In the genomic region with DNA sequence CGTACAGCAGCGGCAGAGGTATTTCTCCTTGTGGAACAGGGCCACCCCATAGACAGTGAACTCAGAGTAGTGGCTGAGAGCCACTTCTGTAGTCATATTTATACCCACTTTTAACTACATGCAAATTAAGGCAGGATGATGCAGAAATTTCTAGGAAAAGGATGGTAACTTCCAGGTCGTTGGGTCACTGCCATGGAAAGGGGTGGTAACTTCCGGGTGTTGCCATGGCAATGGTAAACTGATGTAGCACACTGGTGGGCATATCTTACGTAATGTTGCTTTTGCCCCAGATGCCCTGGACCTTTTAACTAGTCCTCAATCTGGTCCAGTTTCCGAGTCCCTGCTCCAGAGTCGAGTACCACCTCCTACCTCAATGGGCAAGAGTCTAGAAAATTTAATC, we compare ENCODE assay signal across 24 cellular contexts.
DNase-seq lines count a peak whose midpoint lies in the region; ATAC-seq, FAIRE-seq and TF ChIP-seq lines count a peak whose summit lies in the region.
"Had no signal": no experiment of that assay in that cellular context is flagged by ENCODE, and none has a peak within 500 bp of the region (broad histone marks: within the 10 kb centered on the region; RNA-seq: fewer than 3 reads in every experiment).

No MANE protein-coding gene starts in this region.

- no peaks in the 10 kb centered on the region for H3K9me3 Mint-ChIP-seq in GM23338
- H3K9me3 Mint-ChIP-seq: CD4-positive, alpha-beta T cell; CD8-positive, alpha-beta T cell had no signal

- no peaks in the 10 kb centered on the region for H3K27me3 ChIP-seq in GM23338 (ENCODE audit: insufficient read depth)
- H3K27me3 ChIP-seq in K562 (ENCODE audit: control insufficient read depth in 2 of 2, insufficient read depth in 2 of 2, low read length in 2 of 2): no peaks in the 10 kb centered on the region
- H3K27me3 ChIP-seq in neuron (ENCODE audit: insufficient read depth, low read length): no peaks in the 10 kb centered on the region
- no peaks in the 10 kb centered on the region for H3K27me3 ChIP-seq in gastroesophageal sphincter
- H3K27me3 ChIP-seq: BLaER1 treated with 17β-estradiol and CSF1 and Interleukin-3, amounts not matched to agents 10 nM and 100 nM had no signal

- BruUV-seq in K562 (replicated peaks; lab: Mats Ljungman, UMichigan): no TSS peak

- peaks cover 6% of the 10 kb centered on the region; the same call in 1 of the 2 replicates for H3K4me1 ChIP-seq in GM23338 (ENCODE audit: insufficient read depth)
- H3K4me1 ChIP-seq in K562 (replicated peaks in 1 of 2; ENCODE audit: control insufficient read depth in 2 of 2, insufficient read depth in 2 of 2, low read length in 2 of 2): no peaks in the 10 kb centered on the region
- H3K4me1 ChIP-seq in mesodermal cell (ENCODE audit: control insufficient read depth, insufficient read depth, low read length, poor library complexity, severe bottlenecking): peaks cover 16% of the 10 kb centered on the region
- peaks cover 26% of the 10 kb centered on the region for H3K4me1 ChIP-seq in neuron (ENCODE audit: insufficient read depth, low read length)
- no peaks in the 10 kb centered on the region for H3K4me1 ChIP-seq in gastroesophageal sphincter
- H3K4me1 ChIP-seq: Caco-2 had no signal

- POLR2A ChIA-PET in K562 (lab: Yijun Ruan, JAX): no interaction called here

- H3K9me3 ChIP-seq in K562 (replicated peaks; ENCODE audit: control insufficient read depth, insufficient read depth, low read depth, low read length) (no peaks in the 10 kb centered on the region), mesodermal cell (ENCODE audit: control insufficient read depth, low read length) (no peaks in the 10 kb centered on the region), neuron (ENCODE audit: low read length) (no peaks in the 10 kb centered on the region), gastroesophageal sphincter (no peaks in the 10 kb centered on the region)
- H3K9me3 ChIP-seq: A549; BLaER1 treated with 17β-estradiol and CSF1 and Interleukin-3, amounts not matched to agents 10 nM and 100 nM; Caco-2 had no signal

- H3K79me2 ChIP-seq in GM23338 (replicated peaks; ENCODE audit: insufficient read depth) (no peaks in the 10 kb centered on the region), K562 (ENCODE audit: control insufficient read depth, insufficient read depth, low read length) (no peaks in the 10 kb centered on the region)

- no peak for TF ChIP-seq RAD21 in K562 (CRISPR knock-in tag; conservative IDR thresholded peaks at IDR 0.05 in 1 of 2, IDR thresholded peaks at IDR 0.05 in 1 of 2)

- CTCF ChIA-PET in K562 (lab: Yijun Ruan, JAX; ENCODE audit: low intra/inter-chr PET ratio): no interaction called here

- DNase-seq in GM23338 (ENCODE audit: low spot score): no peak
- DNase-seq in K562 (ENCODE audit: extremely low read depth in 1 of 4, low spot score in 3 of 4): no peak
- no peak for DNase-seq in GM12892 (ENCODE audit: insufficient read length)
- no peak for DNase-seq in NCI-H146 treated with DMSO at 0.1 percent for 48 hours (lab: John Stamatoyannopoulos, UW; ENCODE audit: unreplicated experiment)
- no peak for DNase-seq in cerebellar cortex (ENCODE audit: low spot score)
- DNase-seq: AML-193; Caco-2; Calu3; CD4-positive, alpha-beta T cell; CD8-positive, alpha-beta T cell; DMS79 treated with DMSO at 0.1 percent for 48 hours; GF-D8 had no signal

- TF ChIP-seq CTCF in GM23338 (conservative IDR thresholded peaks at IDR 0.05; ENCODE audit: low read depth in 2 of 2) (no peak), K562 (IDR thresholded peaks at IDR 0.05 in 2 of 3, conservative IDR thresholded peaks at IDR 0.05 in 1 of 3; ENCODE audit: insufficient read depth in 2 of 3, low read depth in 1 of 3, low read length in 3 of 3) (no peak), gastroesophageal sphincter (IDR thresholded peaks at IDR 0.05) (no peak)

- 2% methylated on average over 7 of the region's 7 CpGs for WGBS in K562 (ENCODE audit: insufficient coverage, low coverage, missing lambda C conversion rate)
- 89% methylated on average over 3 of the region's 7 CpGs; no CpG with 5 or more reads in 1 of the 2 experiments for WGBS in mesodermal cell (ENCODE audit: insufficient coverage in 2 of 2), 2 experiments
- 88 to 91% methylated on average over 4 to 6 of the region's 7 CpGs for WGBS in gastroesophageal sphincter (ENCODE audit: low coverage in 1 of 2), 2 donors

- no peak overlapping the region for H3K4me2 ChIP-seq in GM23338
- no peak overlapping the region for H3K4me2 ChIP-seq in K562 (ENCODE audit: insufficient read depth, low read length)
- H3K4me2 ChIP-seq: A549; BLaER1 treated with 17β-estradiol and CSF1 and Interleukin-3, amounts not matched to agents 10 nM and 100 nM had no signal

- in situ Hi-C loops in K562 (cut with MboI): no loop called here

- H3K36me3 ChIP-seq in GM23338 (ENCODE audit: insufficient read depth) (no peaks in the 10 kb centered on the region), K562 (ENCODE audit: control insufficient read depth, insufficient read depth, low read length) (no peaks in the 10 kb centered on the region), mesodermal cell (ENCODE audit: control insufficient read depth, insufficient read depth, low read length) (no peaks in the 10 kb centered on the region), neuron (ENCODE audit: insufficient read depth, low read length) (no peaks in the 10 kb centered on the region), gastroesophageal sphincter (no peaks in the 10 kb centered on the region)
- H3K36me3 ChIP-seq: BLaER1 treated with 17β-estradiol and CSF1 and Interleukin-3, amounts not matched to agents 10 nM and 100 nM had no signal

- TF ChIP-seq EP300 in K562 (IDR thresholded peaks at IDR 0.05; ENCODE audit: low read length) (no peak), gastroesophageal sphincter (IDR thresholded peaks at IDR 0.05) (no peak)

- H3K27ac ChIP-seq in GM23338 (ENCODE audit: low read depth) (no peak overlapping the region), K562 (ENCODE audit: extremely low read depth, low read depth, low read length) (no peak overlapping the region), mesodermal cell (ENCODE audit: low read depth, low read length, severe bottlenecking) (peak overlapping the region; percentile 26), gastroesophageal sphincter (no peak overlapping the region)
- H3K27ac ChIP-seq: 22Rv1; A549; BLaER1 treated with 17β-estradiol and CSF1 and Interleukin-3, amounts not matched to agents 10 nM and 100 nM; C4-2B had no signal

- H3F3A ChIP-seq in GM23338 (replicated peaks; ENCODE audit: low read depth): no peaks in the 10 kb centered on the region

- H3K4me3 Mint-ChIP-seq in GM23338: no peak overlapping the region
- H3K4me3 Mint-ChIP-seq: B cell; CD4-positive, alpha-beta T cell; CD8-positive, alpha-beta T cell had no signal

- FAIRE-seq in K562 (lab: Jason Lieb, UNC) (no peak), GM12892 (lab: Jason Lieb, UNC) (no peak)
- FAIRE-seq: A549, D721Med, G401.6, GM12891, GM19239 had no signal

- peaks cover 14% of the 10 kb centered on the region for H3K4me1 Mint-ChIP-seq in GM23338
- H3K4me1 Mint-ChIP-seq: B cell had no signal

- no peaks in the 10 kb centered on the region for H3K9me2 ChIP-seq in GM23338 (ENCODE audit: insufficient read depth)

- no peaks in the 10 kb centered on the region for H4K20me1 ChIP-seq in GM23338 (replicated peaks; ENCODE audit: insufficient read depth)
- no peaks in the 10 kb centered on the region for H4K20me1 ChIP-seq in K562 (replicated peaks; ENCODE audit: control insufficient read depth, insufficient read depth, low read length)
- H4K20me1 ChIP-seq: BLaER1 treated with 17β-estradiol and CSF1 and Interleukin-3, amounts not matched to agents 10 nM and 100 nM had no signal

- H3K9ac ChIP-seq in K562 (ENCODE audit: insufficient read depth in 1 of 2, low read depth in 2 of 2, low read length in 2 of 2): no peak overlapping the region
- H3K9ac ChIP-seq: BLaER1 treated with 17β-estradiol and CSF1 and Interleukin-3, amounts not matched to agents 10 nM and 100 nM had no signal

- H3K4me3 ChIP-seq in GM23338: no peak overlapping the region
- no peak overlapping the region for H3K4me3 ChIP-seq in K562
- no peak overlapping the region for H3K4me3 ChIP-seq in mesodermal cell (ENCODE audit: extremely low read depth, insufficient read depth, low read length, poor library complexity, severe bottlenecking)
- H3K4me3 ChIP-seq in neuron (ENCODE audit: low read length): no peak overlapping the region
- no peak overlapping the region for H3K4me3 ChIP-seq in gastroesophageal sphincter
- H3K4me3 ChIP-seq: A549; BLaER1 treated with 17β-estradiol and CSF1 and Interleukin-3, amounts not matched to agents 10 nM and 100 nM had no signal

- no peak overlapping the region; the same call in 1 of the 2 replicates for H2AFZ ChIP-seq in GM23338
- H2AFZ ChIP-seq in K562 (ENCODE audit: low read depth, low read length): no peak overlapping the region
- peak overlapping the region; percentile 5 for H2AFZ ChIP-seq in neuron (ENCODE audit: low read depth, low read length)

- TF ChIP-seq POLR2A in K562 (conservative IDR thresholded peaks at IDR 0.05) (no peak), GM12892 (IDR thresholded peaks at IDR 0.05; ENCODE audit: low read depth, low read length) (no peak), gastroesophageal sphincter (IDR thresholded peaks at IDR 0.05) (no peak)

- intact Hi-C loops in K562 (cut with micrococcal nuclease): no loop called here

- no peaks in the 10 kb centered on the region for H3K27me3 Mint-ChIP-seq in GM23338 (ENCODE audit: insufficient read depth, low read depth, poor library complexity)
- H3K27me3 Mint-ChIP-seq: B cell; CD4-positive, alpha-beta T cell had no signal

- H3K9me1 ChIP-seq in K562 (ENCODE audit: control insufficient read depth, insufficient read depth, low read length): no peaks in the 10 kb centered on the region

- ATAC-seq in GM23338 (no peak), K562 (no peak), gastroesophageal sphincter (no peak)
- ATAC-seq: CD8-positive, alpha-beta T cell had no signal

- H3K27ac Mint-ChIP-seq in GM23338: peak overlapping the region; percentile 75; the same call in 1 of the 2 replicates
- H3K27ac Mint-ChIP-seq: B cell; CD4-positive, alpha-beta T cell; CD8-positive, alpha-beta T cell had no signal

- H3K36me3 Mint-ChIP-seq in GM23338 (ENCODE audit: low read depth): no peaks in the 10 kb centered on the region
- H3K36me3 Mint-ChIP-seq: CD8-positive, alpha-beta T cell had no signal
